24 cellular contexts compared by ENCODE assay signal in the genomic region with DNA sequence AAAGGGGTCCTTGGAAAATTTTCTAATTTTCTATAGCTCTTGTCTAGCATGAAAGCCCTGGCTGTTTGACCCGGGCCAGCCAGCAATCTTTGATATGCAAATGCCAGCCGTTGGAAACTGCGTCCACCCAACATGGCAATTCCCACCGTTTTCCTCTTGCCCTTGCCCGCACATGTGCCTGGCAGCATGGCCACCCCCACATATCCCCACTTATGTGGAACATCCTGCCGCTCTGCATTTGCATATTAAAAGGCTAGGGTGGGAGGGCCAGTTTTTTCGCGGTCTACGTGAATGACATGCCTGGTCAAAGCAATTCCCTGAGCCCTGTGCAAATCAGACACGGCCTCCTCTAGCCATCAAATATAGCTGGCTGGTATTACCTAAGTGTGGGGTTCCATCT.
"Had no signal": no experiment of that assay in that cellular context is flagged by ENCODE, and none has a peak within 500 bp of the region (broad histone marks: within the 10 kb centered on the region; RNA-seq: fewer than 3 reads in every experiment).

No MANE protein-coding gene starts in this region.

- H3K4me3 Mint-ChIP-seq: effector memory CD8-positive, alpha-beta T cell; memory B cell; naive B cell; natural killer cell treated with Interleukin-12 subunit alpha and Interleukin-12 subunit beta and Interleukin-15 and Interleukin-18, amount 100 ng/mL, for 72 hours; neural progenitor cell; stimulated activated naive B cell treated with anti-CD40 and anti-IgM and Interleukin-4, amounts not matched to agents 10 μg/mL and 1 μg/mL and 100 μg/mL, for 72 hours; stimulated activated naive CD8-positive, alpha-beta T cell treated with anti-CD3 and anti-CD28 coated beads, Interleukin-15, Interleukin-2, amounts not matched to agents 100 ng/mL and 50 ng/mL, for 24 hours had no signal

- H3K9me3 Mint-ChIP-seq: effector memory CD8-positive, alpha-beta T cell; memory B cell; natural killer cell treated with Interleukin-12 subunit alpha and Interleukin-12 subunit beta and Interleukin-15 and Interleukin-18, amount 100 ng/mL, for 72 hours; stimulated activated naive CD8-positive, alpha-beta T cell treated with anti-CD3 and anti-CD28 coated beads, Interleukin-15, Interleukin-2, amounts not matched to agents 100 ng/mL and 50 ng/mL, for 24 hours had no signal

- H3K4me3 ChIP-seq: esophagus squamous epithelium, lung, mucosa of descending colon, neural progenitor cell, prostate gland, sigmoid colon, thoracic aorta, tibial nerve, upper lobe of left lung, uterus had no signal

- H3K27ac ChIP-seq: esophagus squamous epithelium, neural progenitor cell, prostate gland, sigmoid colon, thoracic aorta, tibial nerve, upper lobe of left lung, uterus had no signal

- DNase-seq: cortex of kidney; effector memory CD8-positive, alpha-beta T cell; erythroblast; esophagus squamous epithelium; foreskin melanocyte; kidney; mucosa of descending colon; naive B cell; nucleus accumbens; right cardiac atrium; sigmoid colon; stimulated activated CD4-positive, alpha-beta T cell treated with anti-CD3 and anti-CD28 coated beads, Interleukin-4, amount 100 ng/mL, for 4 hours; stimulated activated naive B cell treated with anti-CD40 and anti-IgM and Interleukin-4, amounts not matched to agents 10 μg/mL and 1 μg/mL and 100 μg/mL, for 72 hours; upper lobe of left lung; uterus had no signal

- H3K27me3 ChIP-seq: esophagus squamous epithelium, neural progenitor cell, sigmoid colon, tibial nerve, upper lobe of left lung, uterus had no signal

- H3K4me1 ChIP-seq: esophagus squamous epithelium, neural progenitor cell, prostate gland, sigmoid colon, tibial nerve, upper lobe of left lung, uterus had no signal

- H3K4me1 Mint-ChIP-seq: memory B cell; naive B cell; stimulated activated naive B cell treated with anti-CD40 and anti-IgM and Interleukin-4, amounts not matched to agents 10 μg/mL and 1 μg/mL and 100 μg/mL, for 72 hours had no signal

- H3K36me3 Mint-ChIP-seq: memory B cell; naive B cell; natural killer cell treated with Interleukin-12 subunit alpha and Interleukin-12 subunit beta and Interleukin-15 and Interleukin-18, amount 100 ng/mL, for 72 hours; neural progenitor cell; stimulated activated naive B cell treated with anti-CD40 and anti-IgM and Interleukin-4, amounts not matched to agents 10 μg/mL and 1 μg/mL and 100 μg/mL, for 72 hours had no signal

- H3K27ac Mint-ChIP-seq: effector memory CD8-positive, alpha-beta T cell; memory B cell; natural killer cell treated with Interleukin-12 subunit alpha and Interleukin-12 subunit beta and Interleukin-15 and Interleukin-18, amount 100 ng/mL, for 72 hours; neural progenitor cell; stimulated activated naive B cell treated with anti-CD40 and anti-IgM and Interleukin-4, amounts not matched to agents 10 μg/mL and 1 μg/mL and 100 μg/mL, for 72 hours; stimulated activated naive CD8-positive, alpha-beta T cell treated with anti-CD3 and anti-CD28 coated beads, Interleukin-15, Interleukin-2, amounts not matched to agents 100 ng/mL and 50 ng/mL, for 24 hours had no signal

- H3K27me3 Mint-ChIP-seq: memory B cell had no signal

- H3K9me3 ChIP-seq: esophagus squamous epithelium, mucosa of descending colon, prostate gland, sigmoid colon, thoracic aorta, tibial nerve, upper lobe of left lung, uterus had no signal

- H3K9ac ChIP-seq: neural progenitor cell had no signal

- ATAC-seq: effector memory CD8-positive, alpha-beta T cell; left lobe of liver; mucosa of descending colon; natural killer cell treated with Interleukin-12 subunit alpha and Interleukin-12 subunit beta and Interleukin-15 and Interleukin-18, amount 100 ng/mL, for 72 hours; right cardiac atrium; stimulated activated naive B cell treated with anti-CD40 and anti-IgM and Interleukin-4, amounts not matched to agents 10 μg/mL and 1 μg/mL and 100 μg/mL, for 72 hours had no signal

- H3K36me3 ChIP-seq: esophagus squamous epithelium, neural progenitor cell, prostate gland, sigmoid colon, thoracic aorta, tibial nerve, upper lobe of left lung, uterus had no signal
